ENCODE assay signal across 10 cellular contexts in the genomic region with DNA sequence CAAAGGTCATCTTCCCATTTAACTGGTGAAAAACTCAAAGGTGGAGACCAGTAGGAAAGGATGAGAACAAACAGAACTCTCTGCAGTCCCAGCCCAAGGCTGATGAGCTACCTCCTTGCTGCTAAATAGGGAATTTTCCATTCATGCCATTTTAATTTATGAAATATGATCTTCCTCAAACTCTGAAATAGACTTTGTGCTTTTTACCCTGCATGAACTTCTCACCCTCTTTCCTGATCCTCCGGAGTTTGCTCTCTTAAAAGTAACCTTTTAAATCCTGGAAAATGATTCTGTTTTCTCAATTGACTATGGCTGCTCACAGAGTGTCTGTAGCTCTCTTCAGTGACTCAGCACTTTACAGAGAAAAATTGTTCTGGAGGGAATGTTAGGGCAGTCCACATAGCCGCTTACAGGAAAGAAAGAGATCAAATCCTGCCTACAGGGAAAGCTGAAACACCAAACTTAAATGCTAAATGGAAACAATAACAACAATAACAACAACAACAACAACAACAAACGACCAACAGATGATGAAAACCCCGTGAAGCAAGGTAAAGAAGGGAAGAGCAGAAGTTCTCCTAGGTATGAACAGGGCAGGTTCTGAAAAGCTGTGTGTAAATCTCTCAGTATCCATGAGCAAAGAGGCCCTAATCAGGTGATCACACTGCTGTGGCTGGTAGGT.
DNase-seq lines count a peak whose midpoint lies in the region; TF ChIP-seq lines count a peak whose summit lies in the region.
"Had no signal": no experiment of that assay in that cellular context is flagged by ENCODE, and none has a peak within 500 bp of the region (broad histone marks: within the 10 kb centered on the region; RNA-seq: fewer than 3 reads in every experiment).

No MANE protein-coding gene starts in this region.

- no peaks in the 10 kb centered on the region for H3K9me2 ChIP-seq in Loucy (replicated peaks; ENCODE audit: low read depth, low read length)

- no peak for TF ChIP-seq CTCF in Loucy (conservative IDR thresholded peaks at IDR 0.05; ENCODE audit: low read length)
- no peak for TF ChIP-seq CTCF in epithelial cell of esophagus (IDR thresholded peaks at IDR 0.05; ENCODE audit: insufficient read depth, low read depth, low read length, missing control alignments)
- TF ChIP-seq CTCF in neural crest cell (conservative IDR thresholded peaks at IDR 0.05), result no peak
- no peak for TF ChIP-seq CTCF in GM20000 (IDR thresholded peaks at IDR 0.05; ENCODE audit: extremely low read depth, missing control alignments)

- peaks cover 2% of the 10 kb centered on the region for H3K9me3 Mint-ChIP-seq in neural crest cell

- H3K4me1 Mint-ChIP-seq in neural crest cell, result peaks cover 12% of the 10 kb centered on the region
- H3K4me1 Mint-ChIP-seq: activated CD4-positive, alpha-beta T cell treated with anti-CD3 and anti-CD28 coated beads for 36 hours had no signal

- H3K4me3 Mint-ChIP-seq in neural crest cell, result no peak overlapping the region
- H3K4me3 Mint-ChIP-seq: activated CD4-positive, alpha-beta T cell treated with anti-CD3 and anti-CD28 coated beads for 36 hours had no signal

- H3K9ac ChIP-seq in Loucy (ENCODE audit: low read depth, low read length, poor library complexity, severe bottlenecking), result no peak overlapping the region

- no peaks in the 10 kb centered on the region for H3K36me3 ChIP-seq in Loucy (ENCODE audit: insufficient read depth, low read length)

- H3K4me3 ChIP-seq in Loucy (ENCODE audit: low read length, poor library complexity, severe bottlenecking), result no peak overlapping the region
- no peak overlapping the region for H3K4me3 ChIP-seq in epithelial cell of esophagus (ENCODE audit: low read length)

- H2AFZ ChIP-seq in Loucy (ENCODE audit: low read length), result peak overlapping the region; percentile 50

- H3K9me3 ChIP-seq in Loucy (ENCODE audit: insufficient read depth, low read depth, low read length), result no peaks in the 10 kb centered on the region

- H3K79me2 ChIP-seq in Loucy (ENCODE audit: insufficient read depth, low read length), result no peaks in the 10 kb centered on the region

- peak overlapping the region; percentile 81 for H3K27ac Mint-ChIP-seq in neural crest cell (ENCODE audit: unreplicated experiment)
- H3K27ac Mint-ChIP-seq: activated CD4-positive, alpha-beta T cell treated with anti-CD3 and anti-CD28 coated beads for 36 hours had no signal

- H3K4me2 ChIP-seq in Loucy (ENCODE audit: low read depth, low read length, poor library complexity, severe bottlenecking), result no peak overlapping the region

- H3K36me3 Mint-ChIP-seq in neural crest cell (ENCODE audit: low read depth), result no peaks in the 10 kb centered on the region

- no peaks in the 10 kb centered on the region for H3F3A ChIP-seq in Loucy (ENCODE audit: low read depth)

- H3K4me1 ChIP-seq in Loucy (ENCODE audit: insufficient read depth, low read length, poor library complexity, severe bottlenecking), result peaks cover 3% of the 10 kb centered on the region

- no peaks in the 10 kb centered on the region for H3K27me3 ChIP-seq in Loucy (ENCODE audit: insufficient read depth, low read length, poor library complexity, severe bottlenecking)

- no peaks in the 10 kb centered on the region for H3K27me3 Mint-ChIP-seq in neural crest cell (ENCODE audit: low read depth)
- H3K27me3 Mint-ChIP-seq: activated CD4-positive, alpha-beta T cell treated with anti-CD3 and anti-CD28 coated beads for 36 hours had no signal

- H4K20me1 ChIP-seq in Loucy (ENCODE audit: insufficient read depth, low read length, poor library complexity, severe bottlenecking), result no peaks in the 10 kb centered on the region

- peak; percentile 32 for DNase-seq in AG08395 (ENCODE audit: low spot score)
- DNase-seq in epithelial cell of esophagus (ENCODE audit: low read depth), result peak; percentile 12
- no peak for DNase-seq in neural crest cell (ENCODE audit: low read depth, low spot score)
- no peak for DNase-seq in GM20000 (ENCODE audit: low spot score)
- no peak for DNase-seq in NCI-H146 treated with DMSO at 0.1 percent for 48 hours (lab: John Stamatoyannopoulos, UW; ENCODE audit: unreplicated experiment)
- DNase-seq in NK-92 (lab: John Stamatoyannopoulos, UW; ENCODE audit: unreplicated experiment), result no peak
- no peak for DNase-seq in hypothalamus (lab: John Stamatoyannopoulos, UW)
- DNase-seq: activated CD4-positive, alpha-beta T cell treated with anti-CD3 and anti-CD28 coated beads for 36 hours; COR-L47 had no signal

Comparison
In these comparisons a context has a peak if more than half of its experiments do, and no peak if none do; other contexts are left out.
1. DNase-seq: peak in AG08395 (single experiment) and epithelial cell of esophagus (single experiment); none in neural crest cell (single experiment), GM20000 (single experiment), NCI-H146 treated with DMSO at 0.1 percent for 48 hours (single experiment), NK-92 (single experiment) and hypothalamus (0 of 51).